Comparison of ENCODE assay signal across 8 cellular contexts in the genomic region with DNA sequence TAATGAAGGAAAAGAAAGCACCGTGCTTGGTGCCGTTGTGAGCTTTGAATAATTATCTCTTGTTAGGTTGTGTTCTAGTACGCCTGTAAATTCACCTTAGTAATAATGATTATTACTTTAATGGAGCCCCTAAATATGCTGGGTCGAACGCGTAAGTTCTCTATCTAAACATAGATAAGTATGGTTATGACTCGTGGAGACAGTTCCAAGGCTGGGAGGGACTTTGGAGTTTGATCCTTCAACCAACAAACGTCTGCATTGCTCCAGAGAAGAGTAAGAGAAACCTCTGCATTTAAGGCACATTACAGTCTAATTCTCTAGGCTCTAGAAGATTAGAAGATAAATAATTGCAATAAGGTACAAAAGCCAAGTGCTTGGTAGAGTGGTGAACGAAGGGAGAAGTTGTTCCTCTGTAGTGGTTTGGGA. TPM values are rescaled to one million over a fixed set of nuclear protein-coding genes. Genes with fewer than 3 reads are reported as not detected.
DNase-seq lines count a peak whose midpoint lies in the region; ATAC-seq and TF ChIP-seq lines count a peak whose summit lies in the region.

No MANE protein-coding gene starts in this region.

- H3K27ac Mint-ChIP-seq in CD8-positive, alpha-beta memory T cell = peak overlapping the region; percentile 90 to 99 (median 98)

- H3K27ac ChIP-seq in CD8-positive, alpha-beta memory T cell (ENCODE audit: low read depth, low read length) = peak overlapping the region; percentile 89
- H3K27ac ChIP-seq in SJCRH30 = peak overlapping the region; percentile 75
- H3K27ac ChIP-seq in neural cell (ENCODE audit: low read length) = peak overlapping the region; percentile 69

- H3K27me3 Mint-ChIP-seq in CD8-positive, alpha-beta memory T cell = no peaks in the 10 kb centered on the region

- CTCF ChIA-PET in CD8-positive, alpha-beta memory T cell (lab: Charles Lee) = interaction anchor here (1.5 to 2.7 kb wide), 5 partner anchors 21 to 359 kb away, joined by 3 to 17 read pairs (median 13); a partner anchor contains a TSS

- peaks cover 0 to 4% (median 0%) of the 10 kb centered on the region in 5 donors for H3K9me3 Mint-ChIP-seq in CD8-positive, alpha-beta memory T cell

- TF ChIP-seq EP300 in neural cell (conservative IDR thresholded peaks at IDR 0.05; ENCODE audit: poor library complexity, severe bottlenecking) = no peak

- POLR2A ChIA-PET in CD8-positive, alpha-beta memory T cell (lab: Charles Lee) = interaction anchor here (0.6 to 2.9 kb wide), 6 partner anchors 21 to 368 kb away, joined by 3 to 22 read pairs (median 6); a partner anchor contains a TSS

- H3K4me2 ChIP-seq in neural cell (ENCODE audit: low read length) = peak overlapping the region; percentile 97

- H3K4me3 ChIP-seq in CD8-positive, alpha-beta memory T cell (ENCODE audit: low read length) = peak overlapping the region; percentile 78
- H3K4me3 ChIP-seq in H7 (ENCODE audit: insufficient read depth, low read depth, low read length) = peak overlapping the region; percentile 99
- peak overlapping the region; percentile 75 for H3K4me3 ChIP-seq in SJCRH30
- peak overlapping the region; percentile 99 for H3K4me3 ChIP-seq in epithelial cell of proximal tubule (ENCODE audit: low read depth, low read length)
- peak overlapping the region; percentile 76 for H3K4me3 ChIP-seq in neural cell (ENCODE audit: low read length)

- no peaks in the 10 kb centered on the region for H3K27me3 ChIP-seq in CD8-positive, alpha-beta memory T cell (ENCODE audit: insufficient read depth, low read length, poor library complexity, severe bottlenecking)
- H3K27me3 ChIP-seq in H7 (ENCODE audit: control insufficient read depth, insufficient read depth, low read length) = no peaks in the 10 kb centered on the region
- no peaks in the 10 kb centered on the region for H3K27me3 ChIP-seq in SJCRH30
- H3K27me3 ChIP-seq in neural cell (ENCODE audit: insufficient read depth, low read depth, low read length) = no peaks in the 10 kb centered on the region

- peaks cover 0 to 46% (median 6%) of the 10 kb centered on the region in 3 donors for H3K36me3 Mint-ChIP-seq in CD8-positive, alpha-beta memory T cell

- peaks cover 25% of the 10 kb centered on the region for H3K79me2 ChIP-seq in neural cell (replicated peaks; ENCODE audit: insufficient read depth, low read length)

- no peaks in the 10 kb centered on the region for H4K20me1 ChIP-seq in neural cell (ENCODE audit: insufficient read depth)

- ATAC-seq in GM18867 (IDR thresholded peaks at IDR 0.05; ENCODE audit: unreplicated experiment) (no peak), GM19467 (IDR thresholded peaks at IDR 0.05; ENCODE audit: unreplicated experiment) (no peak), HG02885 (IDR thresholded peaks at IDR 0.05; ENCODE audit: poor library complexity, unreplicated experiment) (no peak)

- DNase-seq in CD8-positive, alpha-beta memory T cell = no peak
- DNase-seq in H7 (no peak), SJCRH30 (peak in 1 of 2 experiments; percentile 3), epithelial cell of proximal tubule (ENCODE audit: low read depth) (no peak)

- TF ChIP-seq CTCF in epithelial cell of proximal tubule (conservative IDR thresholded peaks at IDR 0.05; ENCODE audit: low read depth, low read length) = no peak
- no peak for TF ChIP-seq CTCF in neural cell (IDR thresholded peaks at IDR 0.05; ENCODE audit: poor library complexity, severe bottlenecking)

- H3K9me3 ChIP-seq in CD8-positive, alpha-beta memory T cell (ENCODE audit: low read length) = no peaks in the 10 kb centered on the region
- H3K9me3 ChIP-seq in SJCRH30 (replicated peaks) (no peaks in the 10 kb centered on the region), neural cell (ENCODE audit: low read length) (no peaks in the 10 kb centered on the region)

- no peaks in the 10 kb centered on the region for H3K9me2 ChIP-seq in neural cell (ENCODE audit: insufficient read depth, low read length)

- TF ChIP-seq RAD21 in neural cell (conservative IDR thresholded peaks at IDR 0.05) = no peak

- H3K36me3 ChIP-seq in CD8-positive, alpha-beta memory T cell (ENCODE audit: insufficient read depth, low read length) = peaks cover 18% of the 10 kb centered on the region
- peaks cover 4% of the 10 kb centered on the region for H3K36me3 ChIP-seq in H7 (replicated peaks; ENCODE audit: control insufficient read depth, insufficient read depth, low read length)
- peaks cover 5% of the 10 kb centered on the region; the same call in 1 of the 2 replicates for H3K36me3 ChIP-seq in SJCRH30
- H3K36me3 ChIP-seq in neural cell (ENCODE audit: insufficient read depth, low read length) = peaks cover 9% of the 10 kb centered on the region

- H2AFZ ChIP-seq in neural cell (ENCODE audit: low read depth, low read length) = peak overlapping the region; percentile 71

- peak overlapping the region; percentile 60 for H3K9ac ChIP-seq in neural cell (ENCODE audit: low read length)

- H3K4me1 Mint-ChIP-seq in CD8-positive, alpha-beta memory T cell = peaks cover 41 to 70% (median 60%) of the 10 kb centered on the region in 3 donors

- H3F3A ChIP-seq in neural cell (ENCODE audit: insufficient read depth, low read length, poor library complexity, severe bottlenecking) = peaks cover 8% of the 10 kb centered on the region

- H3K4me3 Mint-ChIP-seq in CD8-positive, alpha-beta memory T cell = peak overlapping the region; percentile 97 to 100 (median 99)

- peaks cover 39% of the 10 kb centered on the region for H3K4me1 ChIP-seq in CD8-positive, alpha-beta memory T cell (ENCODE audit: insufficient read depth, low read length)
- no peaks in the 10 kb centered on the region for H3K4me1 ChIP-seq in SJCRH30

TF ChIP-seq in neural cell, 6 proteins besides CTCF, POLR2A, EP300 and RAD21:
- TF ChIP-seq POLR2AphosphoS5 (IDR thresholded peaks at IDR 0.05) = no peak
- TF ChIP-seq, protein P1, sequence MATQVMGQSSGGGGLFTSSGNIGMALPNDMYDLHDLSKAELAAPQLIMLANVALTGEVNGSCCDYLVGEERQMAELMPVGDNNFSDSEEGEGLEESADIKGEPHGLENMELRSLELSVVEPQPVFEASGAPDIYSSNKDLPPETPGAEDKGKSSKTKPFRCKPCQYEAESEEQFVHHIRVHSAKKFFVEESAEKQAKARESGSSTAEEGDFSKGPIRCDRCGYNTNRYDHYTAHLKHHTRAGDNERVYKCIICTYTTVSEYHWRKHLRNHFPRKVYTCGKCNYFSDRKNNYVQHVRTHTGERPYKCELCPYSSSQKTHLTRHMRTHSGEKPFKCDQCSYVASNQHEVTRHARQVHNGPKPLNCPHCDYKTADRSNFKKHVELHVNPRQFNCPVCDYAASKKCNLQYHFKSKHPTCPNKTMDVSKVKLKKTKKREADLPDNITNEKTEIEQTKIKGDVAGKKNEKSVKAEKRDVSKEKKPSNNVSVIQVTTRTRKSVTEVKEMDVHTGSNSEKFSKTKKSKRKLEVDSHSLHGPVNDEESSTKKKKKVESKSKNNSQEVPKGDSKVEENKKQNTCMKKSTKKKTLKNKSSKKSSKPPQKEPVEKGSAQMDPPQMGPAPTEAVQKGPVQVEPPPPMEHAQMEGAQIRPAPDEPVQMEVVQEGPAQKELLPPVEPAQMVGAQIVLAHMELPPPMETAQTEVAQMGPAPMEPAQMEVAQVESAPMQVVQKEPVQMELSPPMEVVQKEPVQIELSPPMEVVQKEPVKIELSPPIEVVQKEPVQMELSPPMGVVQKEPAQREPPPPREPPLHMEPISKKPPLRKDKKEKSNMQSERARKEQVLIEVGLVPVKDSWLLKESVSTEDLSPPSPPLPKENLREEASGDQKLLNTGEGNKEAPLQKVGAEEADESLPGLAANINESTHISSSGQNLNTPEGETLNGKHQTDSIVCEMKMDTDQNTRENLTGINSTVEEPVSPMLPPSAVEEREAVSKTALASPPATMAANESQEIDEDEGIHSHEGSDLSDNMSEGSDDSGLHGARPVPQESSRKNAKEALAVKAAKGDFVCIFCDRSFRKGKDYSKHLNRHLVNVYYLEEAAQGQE (IDR thresholded peaks at IDR 0.05; ENCODE audit: borderline replicate concordance) = no peak
- TF ChIP-seq TAF1 (IDR thresholded peaks at IDR 0.05; ENCODE audit: low read depth) = no peak
- TF ChIP-seq EZH2 (IDR thresholded peaks at IDR 0.05; ENCODE audit: borderline replicate concordance, insufficient read depth, low read length, poor library complexity, severe bottlenecking) = no peak
- no peak for TF ChIP-seq SMC3 (conservative IDR thresholded peaks at IDR 0.05; ENCODE audit: poor library complexity)
- TF ChIP-seq MXI1 (conservative IDR thresholded peaks at IDR 0.05; ENCODE audit: poor library complexity, severe bottlenecking) = no peak
TF ChIP-seq in neural cell: peak in this region for 0.

RNA-seq across cellular contexts. Expression of a gene that starts 0.5 kb away (rescaled TPM):
- total RNA-seq in CD8-positive, alpha-beta memory T cell = 10 to 100 TPM; 19.6 to 25.3 TPM
- 17.0 TPM for polyA plus RNA-seq in CD8-positive, alpha-beta memory T cell
- total RNA-seq in H7 (2014; rRNA removed; shearing (Covaris generic)) = 6.7 and 12.4 TPM in 2 replicates
- 8.6 and 10.1 TPM in 2 replicates for total RNA-seq in SJCRH30 (2014; rRNA removed; shearing (Covaris generic))
- total RNA-seq in epithelial cell of proximal tubule = 5.2 and 8.5 TPM in 2 replicates
- polyA plus RNA-seq in neural cell = 9.9 and 14.2 TPM in 2 replicates
- polyA minus RNA-seq in neural cell = 7.5 and 9.6 TPM in 2 replicates

RNA-seq across cellular contexts. Expression of a gene that starts 0.7 kb away (rescaled TPM):
- 10 to 100 TPM; 49.8 to 50.6 TPM for total RNA-seq in CD8-positive, alpha-beta memory T cell
- 46.1 TPM for polyA plus RNA-seq in CD8-positive, alpha-beta memory T cell
- total RNA-seq in H7 (2014; rRNA removed; shearing (Covaris generic)) = 15.6 and 15.7 TPM in 2 replicates
- 19.9 and 20.2 TPM in 2 replicates for total RNA-seq in SJCRH30 (2014; rRNA removed; shearing (Covaris generic))
- 22.3 and 31.2 TPM in 2 replicates for total RNA-seq in epithelial cell of proximal tubule
- polyA plus RNA-seq in neural cell = 49.0 and 53.4 TPM in 2 replicates
- 45.5 and 49.9 TPM in 2 replicates for polyA minus RNA-seq in neural cell

RNA-seq across cellular contexts. Expression of a gene that starts 21.4 kb away (rescaled TPM):
- under 1 TPM; 0.07 to 0.09 TPM for total RNA-seq in CD8-positive, alpha-beta memory T cell
- polyA plus RNA-seq in CD8-positive, alpha-beta memory T cell = not detected
- 0.07 and 0.15 TPM in 2 replicates for total RNA-seq in H7 (2014; rRNA removed; shearing (Covaris generic))
- total RNA-seq in SJCRH30 (2014; rRNA removed; shearing (Covaris generic)) = not detected in 2 replicates
- total RNA-seq in epithelial cell of proximal tubule = 0.07 and 0.17 TPM in 2 replicates
- polyA plus RNA-seq in neural cell = 8.3 and 8.5 TPM in 2 replicates
- 10.2 and 11.0 TPM in 2 replicates for polyA minus RNA-seq in neural cell

RNA-seq across cellular contexts. Expression of a gene that starts 51.6 kb away (rescaled TPM):
- total RNA-seq in CD8-positive, alpha-beta memory T cell = 10 to 100 TPM; 95.1 to 95.6 TPM
- polyA plus RNA-seq in CD8-positive, alpha-beta memory T cell = 120 TPM
- 80.2 and 83.3 TPM in 2 replicates for total RNA-seq in H7 (2014; rRNA removed; shearing (Covaris generic))
- 50.1 and 51.2 TPM in 2 replicates for total RNA-seq in SJCRH30 (2014; rRNA removed; shearing (Covaris generic))
- total RNA-seq in epithelial cell of proximal tubule = 45.2 and 64.7 TPM in 2 replicates
- 105 and 107 TPM in 2 replicates for polyA plus RNA-seq in neural cell
- polyA minus RNA-seq in neural cell = 82.0 and 96.9 TPM in 2 replicates
